Comparison of ENCODE assay signal across 8 cellular contexts in genomic region chr6:33118525-33119123, GRCh38. TPM values are rescaled to one million over a fixed set of nuclear protein-coding genes. Genes with fewer than 3 reads are reported as not detected.
DNase-seq lines count a peak whose midpoint lies in the region; ATAC-seq and TF ChIP-seq lines count a peak whose summit lies in the region.

No MANE protein-coding gene starts in this region.

- H3K4me2 ChIP-seq in PC-3 (ENCODE audit: low read length): no peak overlapping the region

- H3K27me3 ChIP-seq in PC-3 (ENCODE audit: low read length) (peaks cover 60% of the 10 kb centered on the region), dorsolateral prefrontal cortex (peaks cover 0 to 42% (median 25%) of the 10 kb centered on the region in 45 donors)

- H3K27me3 Mint-ChIP-seq in mesothelial cell of epicardium (ENCODE audit: low read depth): peaks cover 56% of the 10 kb centered on the region

- H3K36me3 ChIP-seq in PC-3 (ENCODE audit: low read depth, low read length): no peaks in the 10 kb centered on the region

- peaks cover 4% of the 10 kb centered on the region for H3K9me3 Mint-ChIP-seq in mesothelial cell of epicardium

- ATAC-seq in PC-3 (no peak), HG02973 (IDR thresholded peaks at IDR 0.05; ENCODE audit: unreplicated experiment) (no peak), GM21717 (IDR thresholded peaks at IDR 0.05; ENCODE audit: unreplicated experiment) (no peak)

- H3K9me3 ChIP-seq in PC-3 (ENCODE audit: low read length): no peaks in the 10 kb centered on the region

- no peak overlapping the region for H3K9ac ChIP-seq in PC-3 (ENCODE audit: low read length)

- POLR2A ChIA-PET in PC-3 (lab: Charles Lee; ENCODE audit: unreplicated experiment): no interaction called here

- peaks cover 4% of the 10 kb centered on the region for H3K36me3 Mint-ChIP-seq in mesothelial cell of epicardium

- no peaks in the 10 kb centered on the region for H3K9me2 ChIP-seq in PC-3 (replicated peaks; ENCODE audit: low read length)

- H3K4me3 ChIP-seq in PC-3 (ENCODE audit: low read length) (no peak overlapping the region), dorsolateral prefrontal cortex (peak overlapping the region in 6 of 59 donors; percentile 47 to 59 (median 54))

- DNase-seq in DMS79 treated with DMSO at 0.1 percent for 48 hours (lab: John Stamatoyannopoulos, UW) (peak; percentile 45), PC-3 (peak; percentile 77), dorsolateral prefrontal cortex (no peak), mesothelial cell of epicardium (ENCODE audit: low spot score in 2 of 2, unreplicated experiment in 2 of 2) (no peak), NCI-H187 treated with DMSO at 0.1 percent for 48 hours (lab: John Stamatoyannopoulos, UW) (no peak)

- H4K20me1 ChIP-seq in PC-3 (ENCODE audit: low read length): no peaks in the 10 kb centered on the region

- no TSS peak for BruUV-seq in PC-3 (replicated peaks; lab: Mats Ljungman, UMichigan)

- no peak overlapping the region for H2AFZ ChIP-seq in PC-3 (ENCODE audit: low read length)

- H3K4me1 Mint-ChIP-seq in mesothelial cell of epicardium: peaks cover 21% of the 10 kb centered on the region

- TF ChIP-seq EP300 in Ishikawa (IDR thresholded peaks at IDR 0.05; ENCODE audit: borderline replicate concordance): no peak

- no peaks in the 10 kb centered on the region for H3K79me2 ChIP-seq in PC-3 (ENCODE audit: low read length)

- no peaks in the 10 kb centered on the region for H3F3A ChIP-seq in PC-3 (ENCODE audit: low read length, unreplicated experiment)

- TF ChIP-seq CTCF in PC-3 (conservative IDR thresholded peaks at IDR 0.05; ENCODE audit: low read depth, low read length): peak; percentile 77
- peak; percentile 73 to 97 (median 91) for TF ChIP-seq CTCF in dorsolateral prefrontal cortex (IDR thresholded peaks at IDR 0.05 in 54 of 56, conservative IDR thresholded peaks at IDR 0.05 in 2 of 56; ENCODE audit: low read depth in 1 of 56, partially characterized antibody in 56 of 56)
- TF ChIP-seq CTCF in mesothelial cell of epicardium (IDR thresholded peaks at IDR 0.05; ENCODE audit: unreplicated experiment): peak; percentile 93

- H3K27ac Mint-ChIP-seq in mesothelial cell of epicardium: peak overlapping the region; percentile 86

- CTCF ChIA-PET in PC-3 (lab: Charles Lee): no interaction called here

- TF ChIP-seq RAD21 in Ishikawa (IDR thresholded peaks at IDR 0.05; ENCODE audit: low read depth): peak; percentile 62

- H3K4me1 ChIP-seq in PC-3 (ENCODE audit: insufficient read depth, low read length): no peaks in the 10 kb centered on the region

- peak overlapping the region; percentile 69 for H3K4me3 Mint-ChIP-seq in mesothelial cell of epicardium

- no peak overlapping the region for H3K27ac ChIP-seq in PC-3 (ENCODE audit: low read length)
- H3K27ac ChIP-seq in dorsolateral prefrontal cortex: no peak overlapping the region

- intact Hi-C loops in PC-3 (cut with micrococcal nuclease) (loop anchor here (1.0 kb wide), 2 partner anchors 30 to 130 kb away; no protein-coding TSS in a partner anchor), dorsolateral prefrontal cortex (cut with DNase I) (loop anchor here (2.0 kb wide), 3 partner anchors 30 to 130 kb away; no protein-coding TSS in a partner anchor)

TF ChIP-seq in Ishikawa, 13 proteins besides CTCF, POLR2A, EP300 and RAD21:
- TF ChIP-seq TAF1 (IDR thresholded peaks at IDR 0.05; ENCODE audit: low read depth): no peak
- no peak for TF ChIP-seq TCF12 (IDR thresholded peaks at IDR 0.05; ENCODE audit: low read depth)
- TF ChIP-seq USF1 (IDR thresholded peaks at IDR 0.05): no peak
- TF ChIP-seq EGR1 (IDR thresholded peaks at IDR 0.05): no peak
- TF ChIP-seq CREB1 (IDR thresholded peaks at IDR 0.05; ENCODE audit: low read depth): no peak
- TF ChIP-seq CEBPB (IDR thresholded peaks at IDR 0.05): no peak
- TF ChIP-seq, protein P1, sequence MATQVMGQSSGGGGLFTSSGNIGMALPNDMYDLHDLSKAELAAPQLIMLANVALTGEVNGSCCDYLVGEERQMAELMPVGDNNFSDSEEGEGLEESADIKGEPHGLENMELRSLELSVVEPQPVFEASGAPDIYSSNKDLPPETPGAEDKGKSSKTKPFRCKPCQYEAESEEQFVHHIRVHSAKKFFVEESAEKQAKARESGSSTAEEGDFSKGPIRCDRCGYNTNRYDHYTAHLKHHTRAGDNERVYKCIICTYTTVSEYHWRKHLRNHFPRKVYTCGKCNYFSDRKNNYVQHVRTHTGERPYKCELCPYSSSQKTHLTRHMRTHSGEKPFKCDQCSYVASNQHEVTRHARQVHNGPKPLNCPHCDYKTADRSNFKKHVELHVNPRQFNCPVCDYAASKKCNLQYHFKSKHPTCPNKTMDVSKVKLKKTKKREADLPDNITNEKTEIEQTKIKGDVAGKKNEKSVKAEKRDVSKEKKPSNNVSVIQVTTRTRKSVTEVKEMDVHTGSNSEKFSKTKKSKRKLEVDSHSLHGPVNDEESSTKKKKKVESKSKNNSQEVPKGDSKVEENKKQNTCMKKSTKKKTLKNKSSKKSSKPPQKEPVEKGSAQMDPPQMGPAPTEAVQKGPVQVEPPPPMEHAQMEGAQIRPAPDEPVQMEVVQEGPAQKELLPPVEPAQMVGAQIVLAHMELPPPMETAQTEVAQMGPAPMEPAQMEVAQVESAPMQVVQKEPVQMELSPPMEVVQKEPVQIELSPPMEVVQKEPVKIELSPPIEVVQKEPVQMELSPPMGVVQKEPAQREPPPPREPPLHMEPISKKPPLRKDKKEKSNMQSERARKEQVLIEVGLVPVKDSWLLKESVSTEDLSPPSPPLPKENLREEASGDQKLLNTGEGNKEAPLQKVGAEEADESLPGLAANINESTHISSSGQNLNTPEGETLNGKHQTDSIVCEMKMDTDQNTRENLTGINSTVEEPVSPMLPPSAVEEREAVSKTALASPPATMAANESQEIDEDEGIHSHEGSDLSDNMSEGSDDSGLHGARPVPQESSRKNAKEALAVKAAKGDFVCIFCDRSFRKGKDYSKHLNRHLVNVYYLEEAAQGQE (IDR thresholded peaks at IDR 0.05; ENCODE audit: low read depth): no peak
- TF ChIP-seq YY1 (IDR thresholded peaks at IDR 0.05; ENCODE audit: low read depth): no peak
- TF ChIP-seq ZBTB7A (IDR thresholded peaks at IDR 0.05; ENCODE audit: low read depth): no peak
- TF ChIP-seq FOXM1 (IDR thresholded peaks at IDR 0.05; ENCODE audit: borderline replicate concordance, low read depth): no peak
- TF ChIP-seq TEAD4 (IDR thresholded peaks at IDR 0.05): no peak

RNA-seq across cellular contexts. Expression of gene HLA-DPB1, which starts 42.8 kb away (rescaled TPM):
- total RNA-seq in PC-3 (2014; rRNA removed): not detected in 2 replicates
- total RNA-seq in dorsolateral prefrontal cortex: 10 to 100 TPM; 14.1 to 88.3 (median 30.5) TPM
- total RNA-seq in mesothelial cell of epicardium: 12.0 to 12.7 TPM (median 12.0 TPM) in 3 replicates

RNA-seq across cellular contexts. Expression of gene HLA-DPA1, which starts 45.2 kb away (rescaled TPM):
- total RNA-seq in PC-3 (2014; rRNA removed): not detected in 2 replicates
- 100 to 1,000 TPM in 2 of 120 experiments, 10 to 100 TPM in 115, 1 to 10 TPM in 3; 5.9 to 107 (median 35.2) TPM for total RNA-seq in dorsolateral prefrontal cortex
- 2.0 to 2.2 TPM (median 2.0 TPM) in 3 replicates for total RNA-seq in mesothelial cell of epicardium

Comparison
In these comparisons a context has a peak if more than half of its experiments do, and no peak if none do; other contexts are left out.
1. DNase-seq: peak in DMS79 treated with DMSO at 0.1 percent for 48 hours (single experiment) and PC-3 (single experiment); none in dorsolateral prefrontal cortex (0 of 10), mesothelial cell of epicardium (0 of 2) and NCI-H187 treated with DMSO at 0.1 percent for 48 hours (single experiment).
2. RNA of gene HLA-DPB1, which starts 42.8 kb away (total RNA-seq): 14.1 to 88.3 TPM in dorsolateral prefrontal cortex and 12.0 to 12.7 TPM in mesothelial cell of epicardium; not detected in PC-3; every median in the first group is over 10 times any median in the second.
3. Peak in every context shown above with its lines, with median percentiles within 50 percentile points of each other: CTCF ChIP-seq.